ENCODE assay signal across 16 cellular contexts in genomic region chr6:5108068-5108467, GRCh38. TPM values are rescaled to one million over a fixed set of nuclear protein-coding genes. Genes with fewer than 3 reads are reported as not detected.
A peak's percentile ranks its signal among the peaks of the same experiment; 100 is the strongest.
DNase-seq lines count a peak whose midpoint lies in the region; ATAC-seq and TF ChIP-seq lines count a peak whose summit lies in the region.
"Had no signal": no experiment of that assay in that cellular context is flagged by ENCODE, and none has a peak within 500 bp of the region (broad histone marks: within the 10 kb centered on the region; RNA-seq: fewer than 3 reads in every experiment).

No MANE protein-coding gene starts in this region.

- no peak for TF ChIP-seq EP300 in transverse colon (IDR thresholded peaks at IDR 0.05; ENCODE audit: low read depth)

- no peak for DNase-seq in HEK293T (ENCODE audit: extremely low spot score)
- peak; percentile 76 for DNase-seq in cardiac septum (ENCODE audit: low spot score)
- peak; percentile 36 for DNase-seq in inferior parietal cortex (ENCODE audit: extremely low spot score)
- DNase-seq in putamen (ENCODE audit: low spot score): peak; percentile 39
- DNase-seq in GM19240 (ENCODE audit: insufficient read length, low spot score): no peak
- DNase-seq in DMS153 treated with DMSO at 0.1 percent for 48 hours (lab: John Stamatoyannopoulos, UW; ENCODE audit: unreplicated experiment): no peak
- no peak for DNase-seq in transverse colon
- DNase-seq: DMS 273 treated with DMSO at 0.1 percent for 48 hours, GF-D8, HCEC 1CT, KBM-7, NCI-H1436, NCI-H2029, NCI-H82 had no signal

- no peak for TF ChIP-seq POLR2A in transverse colon (IDR thresholded peaks at IDR 0.05)

- in situ Hi-C loops in transverse colon (cut with MboI; ENCODE audit: low pct_ligation_motif_present in 1 of 4, low pct_unique_long_range_greater_than_20kb in 1 of 4, low sequenced_read_pairs in 3 of 4): no loop called here

- intact Hi-C loops in cardiac septum (cut with DNase I): loop anchor here (2.0 kb wide), 1 partner anchor 23 kb away; the partner anchor contains the start of gene PPP1R3G
- intact Hi-C loops in transverse colon (cut with DNase I; ENCODE audit: low total_unique reads): no loop called here

- POLR2A ChIA-PET in HEK293T (lab: Yijun Ruan, JAX): interaction anchor here (1.5 kb wide), 1 partner anchor 22 kb away, joined by 3 read pairs; no protein-coding TSS in a partner anchor

- no peaks in the 10 kb centered on the region for H3K9me3 ChIP-seq in transverse colon
- H3K9me3 ChIP-seq: BLaER1 treated with 17β-estradiol and CSF1 and Interleukin-3, amounts not matched to agents 10 nM and 100 nM had no signal

- peaks cover 0 to 8% (median 0%) of the 10 kb centered on the region in 4 donors for H3K4me1 ChIP-seq in transverse colon

- TF ChIP-seq CTCF in transverse colon (IDR thresholded peaks at IDR 0.05): no peak

- no peaks in the 10 kb centered on the region for H3K36me3 ChIP-seq in transverse colon

- CTCF ChIA-PET in HEK293T (lab: Yijun Ruan, JAX): interaction anchor here (0.6 to 0.7 kb wide), 2 partner anchors 19 to 1649 kb away, joined by 3 read pairs; no protein-coding TSS in a partner anchor

- H3K4me3 ChIP-seq in transverse colon: no peak overlapping the region
- H3K4me3 ChIP-seq: BLaER1 treated with 17β-estradiol and CSF1 and Interleukin-3, amounts not matched to agents 10 nM and 100 nM had no signal

- ATAC-seq in HG03342 (IDR thresholded peaks at IDR 0.05; ENCODE audit: unreplicated experiment): no peak

- 58 to 60% methylated on average over 7 to 9 of the region's 9 CpGs for WGBS in transverse colon (ENCODE audit: low coverage in 1 of 2), 2 donors

- no peaks in the 10 kb centered on the region for H3K27me3 ChIP-seq in transverse colon
- H3K27me3 ChIP-seq: BLaER1 treated with 17β-estradiol and CSF1 and Interleukin-3, amounts not matched to agents 10 nM and 100 nM had no signal

- H3K27ac ChIP-seq in transverse colon: no peak overlapping the region
- H3K27ac ChIP-seq: BLaER1 treated with 17β-estradiol and CSF1 and Interleukin-3, amounts not matched to agents 10 nM and 100 nM had no signal

TF ChIP-seq in HEK293T, 16 proteins besides CTCF, POLR2A, EP300 and RAD21:
- TF ChIP-seq PKNOX1 (IDR thresholded peaks at IDR 0.05) (peak; percentile 13; the same call in 1 of the 2 replicates), TARDBP (IDR thresholded peaks at IDR 0.05) (no peak)

RNA-seq across cellular contexts. Expression of gene PPP1R3G, which starts 22.9 kb away (rescaled TPM):
- total RNA-seq in cardiac septum (7.7 TPM), transverse colon (1 to 10 TPM in 1 of 4 donors, under 1 TPM in 2, not detected in 1; 0.40 to 1.2 (median 0.95) TPM)

Comparison
In these comparisons a context has a peak if more than half of its experiments do, and no peak if none do; other contexts are left out.
1. DNase-seq: peak in cardiac septum (single experiment), inferior parietal cortex (single experiment) and putamen (single experiment); none in HEK293T (single experiment), GM19240 (single experiment), DMS153 treated with DMSO at 0.1 percent for 48 hours (single experiment) and transverse colon (single experiment).